1 cellular context compared by ENCODE assay signal in genomic region chr15:77058468-77058867, GRCh38.
TF ChIP-seq lines count a peak whose summit lies in the region.

No MANE protein-coding gene starts in this region.

TF ChIP-seq in HepG2, 621 proteins besides CTCF, POLR2A, EP300 and RAD21 (continued from another document):
- TF ChIP-seq PRDM15 (CRISPR knock-in tag; IDR thresholded peaks at IDR 0.05) (no peak), ONECUT2 (CRISPR knock-in tag; IDR thresholded peaks at IDR 0.05) (no peak), THRA (CRISPR knock-in tag; IDR thresholded peaks at IDR 0.05; ENCODE audit: borderline replicate concordance) (no peak), ETS1 (CRISPR knock-in tag; IDR thresholded peaks at IDR 0.05) (no peak), ZNF337 (CRISPR knock-in tag; IDR thresholded peaks at IDR 0.05; ENCODE audit: borderline replicate concordance, low read depth) (no peak), FOXK1 (CRISPR knock-in tag; IDR thresholded peaks at IDR 0.05; ENCODE audit: borderline replicate concordance, low read depth) (no peak), NFATC3 (CRISPR knock-in tag; IDR thresholded peaks at IDR 0.05) (no peak), ZNF773 (CRISPR knock-in tag; IDR thresholded peaks at IDR 0.05; ENCODE audit: borderline replicate concordance) (no peak), ZNF616 (CRISPR knock-in tag; IDR thresholded peaks at IDR 0.05; ENCODE audit: low read depth) (no peak), AKAP8 (CRISPR knock-in tag; IDR thresholded peaks at IDR 0.05) (no peak), MED8 (CRISPR knock-in tag; IDR thresholded peaks at IDR 0.05; ENCODE audit: insufficient replicate concordance) (no peak), CENPT (CRISPR knock-in tag; IDR thresholded peaks at IDR 0.05; ENCODE audit: low read depth) (no peak), RXRA (CRISPR knock-in tag; IDR thresholded peaks at IDR 0.05) (no peak), RXRB (CRISPR knock-in tag; IDR thresholded peaks at IDR 0.05; ENCODE audit: borderline replicate concordance) (no peak)
TF ChIP-seq in HepG2: peak in this region for 0.
